ENCODE assay signal across 26 cellular contexts in genomic region chr6:45786243-45786795, GRCh38.
DNase-seq lines count a peak whose midpoint lies in the region; ATAC-seq lines count a peak whose summit lies in the region.
"Had no signal": no experiment of that assay in that cellular context is flagged by ENCODE, and none has a peak within 500 bp of the region (broad histone marks: within the 10 kb centered on the region; RNA-seq: fewer than 3 reads in every experiment).

No MANE protein-coding gene starts in this region.

- ATAC-seq in GM21619 (IDR thresholded peaks at IDR 0.05; ENCODE audit: unreplicated experiment), result no peak
- ATAC-seq: GM23338; lower lobe of right lung; natural killer cell treated with Interleukin-12 subunit alpha and Interleukin-12 subunit beta and Interleukin-15 and Interleukin-18, amount 100 ng/mL, for 72 hours; stimulated activated naive CD8-positive, alpha-beta T cell treated with anti-CD3 and anti-CD28 coated beads, Interleukin-15, Interleukin-2, amounts not matched to agents 100 U/mL and 50 U/mL, for 24 hours had no signal

- DNase-seq in NCI-H1436 (lab: John Stamatoyannopoulos, UW), result peak; percentile 78
- peak; percentile 97 for DNase-seq in NCI-H748 treated with DMSO at 0.1 percent for 48 hours (lab: John Stamatoyannopoulos, UW)
- DNase-seq in inferior parietal cortex (ENCODE audit: extremely low spot score), result peak; percentile 2
- peak; percentile 45 for DNase-seq in renal cortical epithelial cell (ENCODE audit: low read depth)
- DNase-seq in NCI-H510A (lab: John Stamatoyannopoulos, UW), result no peak
- no peak for DNase-seq in KBM-7
- DNase-seq in SKM-1 treated with dmso at 0.1 percent for 144 hours (lab: John Stamatoyannopoulos, UW; ENCODE audit: unreplicated experiment), result no peak
- DNase-seq: activated CD4-positive, alpha-beta T cell treated with anti-CD3 and anti-CD28 coated beads, Interleukin-2, amount 50 U/mL, for 48 hours; activated naive CD4-positive, alpha-beta T cell treated with Interleukin-2 at 50 U/mL for 16 hours; Caco-2; central memory CD4-positive, alpha-beta T cell; DMS53; esophagus squamous epithelium; foreskin melanocyte; GDM1; IMR-90; kidney glomerular epithelial cell; lower lobe of right lung; MV-4-11; NCI-H524 treated with DMSO at 0.1 percent for 48 hours; stimulated activated CD4-positive, alpha-beta T cell treated with anti-CD3 and anti-CD28 coated beads, Interleukin-1b, Interleukin-23, amount 100 ng/mL, for 48 hours; stimulated activated naive CD8-positive, alpha-beta T cell treated with anti-CD3 and anti-CD28 coated beads, Interleukin-15, Interleukin-2, amounts not matched to agents 100 U/mL and 50 U/mL, for 24 hours; testis had no signal

- in situ Hi-C loops in KBM-7 (cut with MboI; ENCODE audit: low pct_unique_long_range_greater_than_20kb, low sequenced_read_pairs), result no loop called here

Comparison
In these comparisons a context has a peak if more than half of its experiments do, and no peak if none do; other contexts are left out.
1. DNase-seq: peak in NCI-H1436 (single experiment), NCI-H748 treated with DMSO at 0.1 percent for 48 hours (single experiment), inferior parietal cortex (single experiment) and renal cortical epithelial cell (single experiment); none in NCI-H510A (single experiment), KBM-7 (single experiment) and SKM-1 treated with dmso at 0.1 percent for 144 hours (single experiment).